8 cellular contexts compared by ENCODE assay signal in genomic region chr19:56066152-56067023, GRCh38. TPM values are rescaled to one million over a fixed set of nuclear protein-coding genes. Genes with fewer than 3 reads are reported as not detected.
DNase-seq lines count a peak whose midpoint lies in the region; ATAC-seq and TF ChIP-seq lines count a peak whose summit lies in the region.

No MANE protein-coding gene starts in this region.

- H3K4me3 ChIP-seq in AG10803 (ENCODE audit: low read length) (no peak overlapping the region), right lobe of liver (no peak overlapping the region)

- TF ChIP-seq POLR2A in right lobe of liver (IDR thresholded peaks at IDR 0.05): no peak

- ATAC-seq in right lobe of liver (peak; percentile 84 to 94 (median 91)), HG02763 (IDR thresholded peaks at IDR 0.05; ENCODE audit: unreplicated experiment) (no peak)

- H3K9me3 ChIP-seq in right lobe of liver: no peaks in the 10 kb centered on the region

- H3K27me3 ChIP-seq in right lobe of liver: no peaks in the 10 kb centered on the region

- TF ChIP-seq CTCF in AG10803 (conservative IDR thresholded peaks at IDR 0.05; ENCODE audit: low read length): peak; percentile 80
- peak; percentile 84 to 93 (median 92) for TF ChIP-seq CTCF in right lobe of liver (IDR thresholded peaks at IDR 0.05)

- no peak overlapping the region for H3K27ac ChIP-seq in right lobe of liver

- H3K36me3 ChIP-seq in right lobe of liver: no peaks in the 10 kb centered on the region

- intact Hi-C loops in right lobe of liver (cut with DNase I): no loop called here

- H3K4me1 ChIP-seq in right lobe of liver: peaks cover 0 to 9% (median 0%) of the 10 kb centered on the region in 4 donors

- peak; percentile 22 for DNase-seq in AG10803 (ENCODE audit: low read depth)
- DNase-seq in GM19240 (ENCODE audit: insufficient read length, low spot score): peak; percentile 51
- DNase-seq in NCI-H2029 treated with DMSO at 0.1 percent for 48 hours (lab: John Stamatoyannopoulos, UW): peak; percentile 13
- DNase-seq in activated CD4-positive, alpha-beta T cell treated with anti-CD3 and anti-CD28 coated beads for 24 hours (ENCODE audit: low read depth in 2 of 2): peak; percentile 15 to 44
- DNase-seq in cerebellum (ENCODE audit: low spot score): peak; percentile 78
- peak; percentile 79 to 82 (median 80) for DNase-seq in right lobe of liver
- peak; percentile 28 to 54 (median 31) for DNase-seq in stimulated activated CD4-positive, alpha-beta T cell treated with anti-CD3 and anti-CD28 coated beads, TNF-alpha, amount 100 ng/mL, for 24 hours (ENCODE audit: low read depth in 3 of 3)

- 7% methylated on average over 14 of the region's 39 CpGs for WGBS in right lobe of liver (ENCODE audit: insufficient coverage, low coverage, low lambda C conversion rate, missing lambda C conversion rate)

RNA-seq across cellular contexts. Expression of gene ZNF787, which starts 54.7 kb away (rescaled TPM):
- total RNA-seq in cerebellum: 13.6 TPM
- 10 to 100 TPM; 15.8 to 26.0 (median 22.5) TPM for total RNA-seq in right lobe of liver

Comparison
In these comparisons a context has a peak if more than half of its experiments do, and no peak if none do; other contexts are left out.
1. DNase-seq: peak in every context shown above with its lines; median percentile 80 in right lobe of liver; 78 in cerebellum; 51 in GM19240; 31 in stimulated activated CD4-positive, alpha-beta T cell treated with anti-CD3 and anti-CD28 coated beads, TNF-alpha, amount 100 ng/mL, for 24 hours; 30 in activated CD4-positive, alpha-beta T cell treated with anti-CD3 and anti-CD28 coated beads for 24 hours; 22 in AG10803; 13 in NCI-H2029 treated with DMSO at 0.1 percent for 48 hours.